ENCODE assay signal across 20 cellular contexts in the genomic region with DNA sequence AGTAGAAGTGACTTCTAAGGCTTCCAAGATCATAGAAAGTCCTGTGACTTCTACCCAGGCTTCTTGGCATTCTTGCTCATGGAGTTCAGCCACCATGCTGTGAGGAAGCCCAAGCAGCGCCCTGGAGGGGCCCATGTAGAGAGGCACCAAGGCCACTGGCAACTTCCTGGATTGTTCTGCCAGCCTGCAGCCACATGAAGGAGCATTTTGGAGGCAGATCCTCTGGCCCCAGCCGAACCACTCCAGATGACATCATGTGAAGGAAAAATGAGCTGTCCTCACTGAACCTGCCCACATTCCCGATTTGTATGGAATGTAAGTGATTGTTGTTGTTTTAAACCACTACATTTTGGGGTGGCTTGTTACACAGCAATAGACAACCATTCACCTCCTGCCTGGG. TPM values are rescaled to one million over a fixed set of nuclear protein-coding genes. Genes with fewer than 3 reads are reported as not detected.
DNase-seq lines count a peak whose midpoint lies in the region; ATAC-seq lines count a peak whose summit lies in the region.
"Had no signal": no experiment of that assay in that cellular context is flagged by ENCODE, and none has a peak within 500 bp of the region (broad histone marks: within the 10 kb centered on the region; RNA-seq: fewer than 3 reads in every experiment).

No MANE protein-coding gene starts in this region.

- H3K27ac ChIP-seq in Karpas-422 (ENCODE audit: low read length) = no peak overlapping the region
- H3K27ac ChIP-seq: 22Rv1; A549; BLaER1 treated with 17β-estradiol and CSF1 and Interleukin-3, amounts not matched to agents 10 nM and 100 nM; C4-2B had no signal

- DNase-seq in EL (peak; percentile 18), Karpas-422 (peak; percentile 19), RKO (ENCODE audit: low spot score) (peak; percentile 18), mesenteric fat pad (ENCODE audit: low spot score) (peak; percentile 45)
- no peak for DNase-seq in stimulated activated CD4-positive, alpha-beta T cell treated with anti-CD3 and anti-CD28 coated beads, Interleukin-4, amount 100 ng/mL, for 4 hours
- DNase-seq: AML-193; Caco-2; Calu3; CD4-positive, alpha-beta T cell; CD8-positive, alpha-beta T cell; DMS79 treated with DMSO at 0.1 percent for 48 hours; GF-D8 had no signal

- no peaks in the 10 kb centered on the region for H3K79me2 ChIP-seq in Karpas-422 (ENCODE audit: low read length)

- no peaks in the 10 kb centered on the region for H4K20me1 ChIP-seq in Karpas-422 (ENCODE audit: insufficient read depth, low read depth, low read length)
- H4K20me1 ChIP-seq: BLaER1 treated with 17β-estradiol and CSF1 and Interleukin-3, amounts not matched to agents 10 nM and 100 nM had no signal

- no peak overlapping the region for H3K4me2 ChIP-seq in Karpas-422 (ENCODE audit: low read depth, low read length, poor library complexity, severe bottlenecking)
- H3K4me2 ChIP-seq: A549; BLaER1 treated with 17β-estradiol and CSF1 and Interleukin-3, amounts not matched to agents 10 nM and 100 nM had no signal

- 0 out of 2 replicates have a peak, but pooled peaks cover under 1% of the 10 kb centered on the region for H3K9me3 ChIP-seq in Karpas-422 (ENCODE audit: low read length)

- no peaks in the 10 kb centered on the region for H3K4me1 ChIP-seq in Karpas-422 (ENCODE audit: low read length)
- H3K4me1 ChIP-seq: A549; BLaER1 treated with 17β-estradiol and CSF1 and Interleukin-3, amounts not matched to agents 10 nM and 100 nM; Caco-2 had no signal

- H3K9me2 ChIP-seq in Karpas-422 (replicated peaks; ENCODE audit: insufficient read depth, low read length) = no peaks in the 10 kb centered on the region

- H3K4me3 ChIP-seq in Karpas-422 (ENCODE audit: low read length) = no peak overlapping the region
- H3K4me3 ChIP-seq: A549; BLaER1 treated with 17β-estradiol and CSF1 and Interleukin-3, amounts not matched to agents 10 nM and 100 nM had no signal

- no peaks in the 10 kb centered on the region; the same call in 1 of the 2 replicates for H3K27me3 ChIP-seq in Karpas-422 (ENCODE audit: low read length)

- ATAC-seq in HG03378 (IDR thresholded peaks at IDR 0.05; ENCODE audit: unreplicated experiment) (no peak), GM21381 (IDR thresholded peaks at IDR 0.05; ENCODE audit: unreplicated experiment) (no peak), GM18873 (IDR thresholded peaks at IDR 0.05; ENCODE audit: low FRiP score, unreplicated experiment) (no peak)
- ATAC-seq: A549; CD8-positive, alpha-beta T cell had no signal

- no peak overlapping the region for H2AFZ ChIP-seq in Karpas-422 (ENCODE audit: low read length)

- no peak overlapping the region for H3K9ac ChIP-seq in Karpas-422 (ENCODE audit: low read length)
- H3K9ac ChIP-seq: BLaER1 treated with 17β-estradiol and CSF1 and Interleukin-3, amounts not matched to agents 10 nM and 100 nM had no signal

- no peaks in the 10 kb centered on the region for H3K36me3 ChIP-seq in Karpas-422 (ENCODE audit: insufficient read depth, low read length)
- H3K36me3 ChIP-seq: BLaER1 treated with 17β-estradiol and CSF1 and Interleukin-3, amounts not matched to agents 10 nM and 100 nM had no signal

RNA-seq across cellular contexts. Expression of a gene that starts 51.5 kb away (rescaled TPM):
- 0.22 and 0.61 TPM in 2 replicates for total RNA-seq in Karpas-422 (2014; rRNA removed; shearing (Covaris generic); ENCODE audit: low replicate concordance)
- not detected for total RNA-seq in mesenteric fat pad
- total RNA-seq: B cell; CD8-positive, alpha-beta T cell had no signal

Comparison
In these comparisons a context has a peak if more than half of its experiments do, and no peak if none do; other contexts are left out.
1. DNase-seq: peak in EL (single experiment), Karpas-422 (single experiment), RKO (single experiment) and mesenteric fat pad (single experiment); none in stimulated activated CD4-positive, alpha-beta T cell treated with anti-CD3 and anti-CD28 coated beads, Interleukin-4, amount 100 ng/mL, for 4 hours (0 of 2).